ENCODE assay signal across 9 cellular contexts in genomic region chr9:33719581-33720374, GRCh38.
DNase-seq lines count a peak whose midpoint lies in the region; ATAC-seq and TF ChIP-seq lines count a peak whose summit lies in the region.
"Had no signal": no experiment of that assay in that cellular context is flagged by ENCODE, and none has a peak within 500 bp of the region (broad histone marks: within the 10 kb centered on the region; RNA-seq: fewer than 3 reads in every experiment).

No MANE protein-coding gene starts in this region.

- no peak overlapping the region for H2AFZ ChIP-seq in GM23248

- no peaks in the 10 kb centered on the region for H3K27me3 ChIP-seq in BLaER1 treated with 17β-estradiol and CSF1 and Interleukin-3, amounts not matched to agents 10 nM and 100 nM
- H3K27me3 ChIP-seq in GM23248 (replicated peaks; ENCODE audit: insufficient read depth), result peaks cover 28% of the 10 kb centered on the region
- peaks cover 2% of the 10 kb centered on the region for H3K27me3 ChIP-seq in NT2/D1 (ENCODE audit: insufficient read depth, insufficient read length)
- H3K27me3 ChIP-seq in kidney epithelial cell (ENCODE audit: control insufficient read depth, insufficient read depth, low read length), result peaks cover 7% of the 10 kb centered on the region

- WGBS in GM23248 (ENCODE audit: low coverage in 1 of 2, low lambda C conversion rate in 2 of 2, missing lambda C conversion rate in 2 of 2), 2 experiments, result 42 to 45% methylated on average over 18 to 19 of the region's 19 CpGs

- H3K4me1 Mint-ChIP-seq in activated naive CD8-positive, alpha-beta T cell (ENCODE audit: low read depth), result peaks cover 2% of the 10 kb centered on the region

- no peaks in the 10 kb centered on the region for H3K79me2 ChIP-seq in GM23248 (ENCODE audit: insufficient read depth)

- H3K9me2 ChIP-seq in GM23248 (ENCODE audit: insufficient read depth), result no peaks in the 10 kb centered on the region

- H3K4me3 Mint-ChIP-seq in activated naive CD8-positive, alpha-beta T cell, result peak overlapping the region; percentile 27

- H3K27me3 Mint-ChIP-seq in activated naive CD8-positive, alpha-beta T cell, result peaks cover 7% of the 10 kb centered on the region

- H3K4me3 ChIP-seq in BLaER1 treated with 17β-estradiol and CSF1 and Interleukin-3, amounts not matched to agents 10 nM and 100 nM, result no peak overlapping the region
- H3K4me3 ChIP-seq in GM23248 (no peak overlapping the region), NT2/D1 (ENCODE audit: insufficient read length, low read depth) (no peak overlapping the region), kidney epithelial cell (ENCODE audit: low read depth, low read length) (no peak overlapping the region)

- H3K9me3 Mint-ChIP-seq in activated naive CD8-positive, alpha-beta T cell (ENCODE audit: low read depth), result peaks cover 4% of the 10 kb centered on the region

- no peaks in the 10 kb centered on the region for H4K20me1 ChIP-seq in BLaER1 treated with 17β-estradiol and CSF1 and Interleukin-3, amounts not matched to agents 10 nM and 100 nM
- no peaks in the 10 kb centered on the region for H4K20me1 ChIP-seq in GM23248 (ENCODE audit: insufficient read depth)

- no peaks in the 10 kb centered on the region for H3F3A ChIP-seq in GM23248 (ENCODE audit: insufficient read depth)

- in situ Hi-C loops in GM23248 (cut with MboI), result loop anchor here (10.0 kb wide), 1 partner anchor 85 kb away; no protein-coding TSS in a partner anchor

- peak; percentile 48 for TF ChIP-seq CTCF in kidney epithelial cell (IDR thresholded peaks at IDR 0.05; ENCODE audit: insufficient read depth, low read length, poor library complexity, severe bottlenecking)

- ATAC-seq in stimulated activated naive CD8-positive, alpha-beta T cell treated with anti-CD3 and anti-CD28 coated beads, Interleukin-15, Interleukin-2, amounts not matched to agents 100 U/mL and 50 U/mL, for 24 hours, result peak; percentile 55
- no peak for ATAC-seq in HG03025 (IDR thresholded peaks at IDR 0.05; ENCODE audit: low FRiP score, unreplicated experiment)
- ATAC-seq in HG03108 (IDR thresholded peaks at IDR 0.05; ENCODE audit: unreplicated experiment), result no peak

- no peak overlapping the region for H3K27ac Mint-ChIP-seq in activated naive CD8-positive, alpha-beta T cell

- H3K9ac ChIP-seq in BLaER1 treated with 17β-estradiol and CSF1 and Interleukin-3, amounts not matched to agents 10 nM and 100 nM, result no peak overlapping the region
- H3K9ac ChIP-seq in GM23248, result no peak overlapping the region
- H3K9ac ChIP-seq in NT2/D1 (ENCODE audit: insufficient read length, low read depth), result no peak overlapping the region

- peaks cover 3% of the 10 kb centered on the region for H3K36me3 Mint-ChIP-seq in activated naive CD8-positive, alpha-beta T cell

- H3K4me1 ChIP-seq in BLaER1 treated with 17β-estradiol and CSF1 and Interleukin-3, amounts not matched to agents 10 nM and 100 nM, result peaks cover 15 to 22% (median 19%) of the 10 kb centered on the region in 10 experiments
- H3K4me1 ChIP-seq in GM23248 (ENCODE audit: insufficient read depth) (no peaks in the 10 kb centered on the region), NT2/D1 (ENCODE audit: insufficient read depth, insufficient read length) (no peaks in the 10 kb centered on the region)

- no peak overlapping the region for H3K27ac ChIP-seq in BLaER1 treated with 17β-estradiol and CSF1 and Interleukin-3, amounts not matched to agents 10 nM and 100 nM
- H3K27ac ChIP-seq in GM23248, result no peak overlapping the region
- H3K27ac ChIP-seq: HL-60 had no signal

- H3K4me2 ChIP-seq in BLaER1 treated with 17β-estradiol and CSF1 and Interleukin-3, amounts not matched to agents 10 nM and 100 nM, result peak overlapping the region; percentile 41 to 83 (median 67)
- H3K4me2 ChIP-seq in GM23248 (ENCODE audit: unreplicated experiment), result no peak overlapping the region

- peaks cover 0 to 5% (median 0%) of the 10 kb centered on the region in 11 experiments; a peak in 6 of 22 replicates for H3K9me3 ChIP-seq in BLaER1 treated with 17β-estradiol and CSF1 and Interleukin-3, amounts not matched to agents 10 nM and 100 nM (replicated peaks in 1 of 11)
- H3K9me3 ChIP-seq in GM23248 (ENCODE audit: low read depth) (no peaks in the 10 kb centered on the region), NT2/D1 (ENCODE audit: insufficient read depth, low read length) (peaks cover 5% of the 10 kb centered on the region; the same call in 1 of the 2 replicates)

- no peaks in the 10 kb centered on the region for H3K36me3 ChIP-seq in BLaER1 treated with 17β-estradiol and CSF1 and Interleukin-3, amounts not matched to agents 10 nM and 100 nM
- H3K36me3 ChIP-seq in GM23248 (ENCODE audit: low read depth), result no peaks in the 10 kb centered on the region
- no peaks in the 10 kb centered on the region for H3K36me3 ChIP-seq in NT2/D1 (ENCODE audit: insufficient read depth, insufficient read length, low read length)
- no peaks in the 10 kb centered on the region for H3K36me3 ChIP-seq in kidney epithelial cell (ENCODE audit: control insufficient read depth, insufficient read depth, low read length)

- DNase-seq in GM23248 (peak; percentile 31), NT2/D1 (ENCODE audit: low read depth, low spot score) (peak; percentile 15), kidney epithelial cell (ENCODE audit: low read depth) (no peak)
- peak; percentile 50 for DNase-seq in stimulated activated naive CD8-positive, alpha-beta T cell treated with anti-CD3 and anti-CD28 coated beads, Interleukin-15, Interleukin-2, amounts not matched to agents 100 U/mL and 50 U/mL, for 24 hours
